ENCODE assay signal across 1 cellular context in the genomic region with DNA sequence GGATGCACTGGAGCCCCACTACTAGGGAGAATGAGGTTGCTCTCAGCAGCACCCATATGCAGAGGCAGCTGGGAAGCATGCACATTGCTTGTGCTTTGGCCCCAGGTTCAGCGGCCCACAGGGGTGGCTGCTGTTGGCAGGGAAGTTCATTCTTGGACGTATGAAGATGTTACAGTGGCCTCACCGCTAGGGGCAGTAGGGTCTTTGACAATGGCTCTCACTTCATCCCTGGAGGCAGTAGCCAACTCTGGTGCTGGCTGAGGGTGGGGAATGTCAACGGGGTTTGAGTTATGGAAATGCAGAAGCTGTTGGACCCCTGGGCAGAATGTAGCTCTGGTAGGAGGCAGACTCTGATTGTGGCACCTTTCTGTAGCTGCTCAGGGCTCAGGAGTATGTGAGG.
TF ChIP-seq lines count a peak whose summit lies in the region.

No MANE protein-coding gene starts in this region.

TF ChIP-seq in K562, 482 proteins besides CTCF, POLR2A, EP300 and RAD21 (continued from another document):
- TF ChIP-seq ZNF592 (IDR thresholded peaks at IDR 0.05) (no peak), HINFP (tag; conservative IDR thresholded peaks at IDR 0.05; ENCODE audit: low read depth) (no peak), GABPA (tag; conservative IDR thresholded peaks at IDR 0.05; ENCODE audit: low read depth) (no peak), ZBTB49 (CRISPR knock-in tag; IDR thresholded peaks at IDR 0.05; ENCODE audit: borderline replicate concordance) (no peak), ZNF23 (CRISPR knock-in tag; IDR thresholded peaks at IDR 0.05) (no peak), HNRNPK (IDR thresholded peaks at IDR 0.05; ENCODE audit: low read depth, low read length, poor library complexity, severe bottlenecking) (no peak), ZKSCAN3 (CRISPR knock-in tag; IDR thresholded peaks at IDR 0.05) (no peak), TAF7 (tag; IDR thresholded peaks at IDR 0.05) (no peak), CLOCK (CRISPR knock-in tag; IDR thresholded peaks at IDR 0.05; ENCODE audit: borderline replicate concordance) (no peak), ETV5 (CRISPR knock-in tag; IDR thresholded peaks at IDR 0.05; ENCODE audit: low read depth) (no peak), EWSR1 (IDR thresholded peaks at IDR 0.05; ENCODE audit: borderline replicate concordance, low read depth, partially characterized antibody) (no peak), TAF9B (IDR thresholded peaks at IDR 0.05; ENCODE audit: partially characterized antibody) (no peak), FOXA1 (IDR thresholded peaks at IDR 0.05; ENCODE audit: borderline replicate concordance) (no peak), SNIP1 (IDR thresholded peaks at IDR 0.05; ENCODE audit: low read depth) (no peak), PHB2 (IDR thresholded peaks at IDR 0.05; ENCODE audit: low read depth) (no peak)
- TF ChIP-seq, protein P1, sequence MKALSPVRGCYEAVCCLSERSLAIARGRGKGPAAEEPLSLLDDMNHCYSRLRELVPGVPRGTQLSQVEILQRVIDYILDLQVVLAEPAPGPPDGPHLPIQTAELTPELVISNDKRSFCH (CRISPR knock-in tag; IDR thresholded peaks at IDR 0.05) = no peak
- TF ChIP-seq, protein P1 (tag; IDR thresholded peaks at IDR 0.05) = no peak
- TF ChIP-seq, protein P2, sequence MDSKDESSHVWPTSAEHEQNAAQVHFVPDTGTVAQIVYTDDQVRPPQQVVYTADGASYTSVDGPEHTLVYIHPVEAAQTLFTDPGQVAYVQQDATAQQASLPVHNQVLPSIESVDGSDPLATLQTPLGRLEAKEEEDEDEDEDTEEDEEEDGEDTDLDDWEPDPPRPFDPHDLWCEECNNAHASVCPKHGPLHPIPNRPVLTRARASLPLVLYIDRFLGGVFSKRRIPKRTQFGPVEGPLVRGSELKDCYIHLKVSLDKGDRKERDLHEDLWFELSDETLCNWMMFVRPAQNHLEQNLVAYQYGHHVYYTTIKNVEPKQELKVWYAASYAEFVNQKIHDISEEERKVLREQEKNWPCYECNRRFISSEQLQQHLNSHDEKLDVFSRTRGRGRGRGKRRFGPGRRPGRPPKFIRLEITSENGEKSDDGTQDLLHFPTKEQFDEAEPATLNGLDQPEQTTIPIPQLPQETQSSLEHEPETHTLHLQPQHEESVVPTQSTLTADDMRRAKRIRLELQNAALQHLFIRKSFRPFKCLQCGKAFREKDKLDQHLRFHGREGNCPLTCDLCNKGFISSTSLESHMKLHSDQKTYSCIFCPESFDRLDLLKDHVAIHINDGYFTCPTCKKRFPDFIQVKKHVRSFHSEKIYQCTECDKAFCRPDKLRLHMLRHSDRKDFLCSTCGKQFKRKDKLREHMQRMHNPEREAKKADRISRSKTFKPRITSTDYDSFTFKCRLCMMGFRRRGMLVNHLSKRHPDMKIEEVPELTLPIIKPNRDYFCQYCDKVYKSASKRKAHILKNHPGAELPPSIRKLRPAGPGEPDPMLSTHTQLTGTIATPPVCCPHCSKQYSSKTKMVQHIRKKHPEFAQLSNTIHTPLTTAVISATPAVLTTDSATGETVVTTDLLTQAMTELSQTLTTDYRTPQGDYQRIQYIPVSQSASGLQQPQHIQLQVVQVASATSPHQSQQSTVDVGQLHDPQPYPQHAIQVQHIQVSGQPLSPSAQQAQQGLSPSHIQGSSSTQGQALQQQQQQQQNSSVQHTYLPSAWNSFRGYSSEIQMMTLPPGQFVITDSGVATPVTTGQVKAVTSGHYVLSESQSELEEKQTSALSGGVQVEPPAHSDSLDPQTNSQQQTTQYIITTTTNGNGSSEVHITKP (IDR thresholded peaks at IDR 0.05; ENCODE audit: partially characterized antibody) = no peak
- TF ChIP-seq, protein P3, sequence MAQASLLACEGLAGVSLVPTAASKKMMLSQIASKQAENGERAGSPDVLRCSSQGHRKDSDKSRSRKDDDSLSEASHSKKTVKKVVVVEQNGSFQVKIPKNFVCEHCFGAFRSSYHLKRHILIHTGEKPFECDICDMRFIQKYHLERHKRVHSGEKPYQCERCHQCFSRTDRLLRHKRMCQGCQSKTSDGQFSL (CRISPR knock-in tag; IDR thresholded peaks at IDR 0.05) = no peak
- TF ChIP-seq, protein P3 (tag; IDR thresholded peaks at IDR 0.05) = no peak
